Comparison of ENCODE assay signal across 16 cellular contexts in genomic region chr2:24448811-24449210, GRCh38.
"Had no signal": no experiment of that assay in that cellular context is flagged by ENCODE, and none has a peak within 500 bp of the region (broad histone marks: within the 10 kb centered on the region; RNA-seq: fewer than 3 reads in every experiment).

No MANE protein-coding gene starts in this region.

- H3K4me3 ChIP-seq: colonic mucosa, gastrocnemius medialis, psoas muscle, sigmoid colon had no signal

- DNase-seq: activated CD4-positive, alpha-beta T cell treated with anti-CD3 and anti-CD28 coated beads for 4 hours; activated CD8-positive, alpha-beta T cell treated with anti-CD3 and anti-CD28 coated beads, Interleukin-2, amount 10 ng/mL, durations not matched to agents 7 days and 5 days; activated naive CD4-positive, alpha-beta T cell treated with Interleukin-2 at 50 U/mL for 16 hours; activated naive CD8-positive, alpha-beta T cell treated with anti-CD3 and anti-CD28 coated beads, Interleukin-2, amount 50 U/mL, for 24 hours; colonic mucosa; effector memory CD4-positive, alpha-beta T cell; gastrocnemius medialis; islet precursor cell; mesenchymal stem cell; psoas muscle; sigmoid colon; stimulated activated CD4-positive, alpha-beta T cell treated with anti-CD3 and anti-CD28 coated beads, Interleukin-12 subunit alpha, Interleukin-12 subunit beta, amount 100 ng/mL, for 4 hours; stimulated activated CD4-positive, alpha-beta T cell treated with anti-CD3 and anti-CD28 coated beads, Interleukin-2, amount 100 ng/mL, for 48 hours; stimulated activated naive CD4-positive, alpha-beta T cell treated with Interleukin-2 at 50 U/mL for 16 hours had no signal

- H3K27ac ChIP-seq: colonic mucosa, epithelial cell of prostate, gastrocnemius medialis, psoas muscle, sigmoid colon had no signal

- H3K9me3 ChIP-seq: colonic mucosa, gastrocnemius medialis had no signal

- ATAC-seq: activated CD8-positive, alpha-beta T cell treated with anti-CD3 and anti-CD28 coated beads, Interleukin-2, amount 10 ng/mL, durations not matched to agents 7 days and 5 days; activated naive CD8-positive, alpha-beta T cell treated with anti-CD3 and anti-CD28 coated beads, Interleukin-2, amount 50 U/mL, for 24 hours; gastrocnemius medialis; left lobe of liver; psoas muscle had no signal

- H3K27me3 ChIP-seq: colonic mucosa, gastrocnemius medialis, sigmoid colon had no signal

- H3K4me1 ChIP-seq: colonic mucosa had no signal
